37 cellular contexts compared by ENCODE assay signal in the genomic region with DNA sequence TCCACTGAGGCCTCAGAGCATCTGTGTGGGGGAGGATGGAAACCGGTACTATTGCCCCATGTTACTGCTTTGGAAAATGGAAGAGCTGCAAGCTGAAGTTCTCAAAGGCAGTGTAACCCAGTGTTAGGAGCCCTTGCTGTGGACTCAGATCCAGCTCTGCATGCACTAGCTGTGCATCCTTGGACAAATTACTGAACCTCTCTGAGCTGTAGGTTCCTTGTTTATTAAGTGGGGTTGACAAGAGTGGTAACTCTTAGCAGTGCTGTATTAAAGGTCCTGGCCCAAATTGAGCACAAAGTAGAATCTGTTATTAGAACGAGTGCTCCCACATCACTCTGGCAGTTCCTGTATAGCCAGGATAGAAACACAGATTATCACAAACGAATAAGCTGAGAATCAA.
DNase-seq lines count a peak whose midpoint lies in the region; ATAC-seq, FAIRE-seq and TF ChIP-seq lines count a peak whose summit lies in the region.
"Had no signal": no experiment of that assay in that cellular context is flagged by ENCODE, and none has a peak within 500 bp of the region (broad histone marks: within the 10 kb centered on the region; RNA-seq: fewer than 3 reads in every experiment).

No MANE protein-coding gene starts in this region.

- no peak overlapping the region for H3K27ac ChIP-seq in HEK293 (ENCODE audit: extremely low read depth, low read depth, low read length)
- H3K27ac ChIP-seq in K562 (ENCODE audit: extremely low read depth, low read depth, low read length), result no peak overlapping the region
- no peak overlapping the region for H3K27ac ChIP-seq in neural progenitor cell
- no peak overlapping the region for H3K27ac ChIP-seq in osteoblast (ENCODE audit: low read depth, low read length)
- H3K27ac ChIP-seq in body of pancreas, result no peak overlapping the region
- H3K27ac ChIP-seq in hepatocyte, result no peak overlapping the region
- H3K27ac ChIP-seq: 22Rv1; A549; BLaER1; BLaER1 treated with 17β-estradiol and CSF1 and Interleukin-3, amounts not matched to agents 10 nM and 100 nM; C4-2B had no signal

- H3K4me1 ChIP-seq in HEK293 (ENCODE audit: control insufficient read depth, insufficient read depth, low read length), result no peaks in the 10 kb centered on the region
- H3K4me1 ChIP-seq in K562 (replicated peaks in 1 of 2; ENCODE audit: control insufficient read depth in 2 of 2, insufficient read depth in 2 of 2, low read length in 2 of 2), result no peaks in the 10 kb centered on the region
- no peaks in the 10 kb centered on the region for H3K4me1 ChIP-seq in neural progenitor cell
- H3K4me1 ChIP-seq in osteoblast (ENCODE audit: insufficient read depth, low read length), result no peaks in the 10 kb centered on the region
- no peaks in the 10 kb centered on the region for H3K4me1 ChIP-seq in body of pancreas
- no peaks in the 10 kb centered on the region for H3K4me1 ChIP-seq in hepatocyte (ENCODE audit: insufficient read depth)
- H3K4me1 ChIP-seq: A549, BE2C, Caco-2 had no signal

- H3K9me3 ChIP-seq in HEK293 (ENCODE audit: control insufficient read depth, insufficient read depth, low read depth, low read length) (no peaks in the 10 kb centered on the region), K562 (replicated peaks; ENCODE audit: control insufficient read depth, insufficient read depth, low read depth, low read length) (no peaks in the 10 kb centered on the region), neural progenitor cell (ENCODE audit: low read depth) (no peaks in the 10 kb centered on the region), osteoblast (ENCODE audit: low read depth, low read length) (no peaks in the 10 kb centered on the region), body of pancreas (no peaks in the 10 kb centered on the region), hepatocyte (ENCODE audit: low read depth) (no peaks in the 10 kb centered on the region)
- H3K9me3 ChIP-seq: A549; BE2C; BLaER1; BLaER1 treated with 17β-estradiol and CSF1 and Interleukin-3, amounts not matched to agents 10 nM and 100 nM had no signal

- H3K4me2 ChIP-seq in K562 (ENCODE audit: insufficient read depth, low read length), result no peak overlapping the region
- no peak overlapping the region for H3K4me2 ChIP-seq in neural progenitor cell
- H3K4me2 ChIP-seq in osteoblast (ENCODE audit: insufficient read depth, low read length), result no peak overlapping the region
- no peak overlapping the region for H3K4me2 ChIP-seq in hepatocyte
- H3K4me2 ChIP-seq: A549, BLaER1 had no signal

- H2AFZ ChIP-seq in K562 (ENCODE audit: low read depth, low read length), result no peak overlapping the region
- no peak overlapping the region for H2AFZ ChIP-seq in neural progenitor cell (replicated peaks)
- no peak overlapping the region for H2AFZ ChIP-seq in osteoblast (ENCODE audit: low read length)
- no peak overlapping the region for H2AFZ ChIP-seq in hepatocyte

- CTCF ChIA-PET in HEK293 (lab: Yijun Ruan, JAX) (no interaction called here), K562 (lab: Yijun Ruan, JAX; ENCODE audit: low intra/inter-chr PET ratio) (no interaction called here)

- POLR2A ChIA-PET in HEK293 (lab: Yijun Ruan, JAX) (no interaction called here), K562 (lab: Yijun Ruan, JAX) (no interaction called here)

- no peak for TF ChIP-seq RAD21 in K562 (CRISPR knock-in tag; conservative IDR thresholded peaks at IDR 0.05 in 1 of 2, IDR thresholded peaks at IDR 0.05 in 1 of 2)

- intact Hi-C loops in K562 (cut with micrococcal nuclease) (no loop called here), body of pancreas (cut with DNase I) (no loop called here)

- no peak for TF ChIP-seq POLR2A in K562 (conservative IDR thresholded peaks at IDR 0.05)
- no peak for TF ChIP-seq POLR2A in body of pancreas (IDR thresholded peaks at IDR 0.05)

- no TSS peak for BruUV-seq in K562 (replicated peaks; lab: Mats Ljungman, UMichigan)

- peak overlapping the region; percentile 15 for H3K4me3 Mint-ChIP-seq in neural progenitor cell
- H3K4me3 Mint-ChIP-seq: B cell; CD14-positive monocyte; CD4-positive, alpha-beta memory T cell; CD4-positive, alpha-beta T cell; CD4-positive, CD25-positive, alpha-beta regulatory T cell; CD8-positive, alpha-beta memory T cell; CD8-positive, alpha-beta T cell had no signal

- no peaks in the 10 kb centered on the region for H3K9me3 Mint-ChIP-seq in neural progenitor cell
- H3K9me3 Mint-ChIP-seq: CD4-positive, alpha-beta memory T cell; CD4-positive, alpha-beta T cell; CD8-positive, alpha-beta memory T cell; CD8-positive, alpha-beta T cell had no signal

- H3K79me2 ChIP-seq in K562 (ENCODE audit: control insufficient read depth, insufficient read depth, low read length) (no peaks in the 10 kb centered on the region), neural progenitor cell (ENCODE audit: low read depth) (no peaks in the 10 kb centered on the region), osteoblast (ENCODE audit: insufficient read depth, low read length) (no peaks in the 10 kb centered on the region), hepatocyte (no peaks in the 10 kb centered on the region)

- in situ Hi-C loops in K562 (cut with MboI), result no loop called here

- H3K9ac ChIP-seq in K562 (ENCODE audit: insufficient read depth in 1 of 2, low read depth in 2 of 2, low read length in 2 of 2) (no peak overlapping the region), neural progenitor cell (no peak overlapping the region)
- H3K9ac ChIP-seq: BLaER1; BLaER1 treated with 17β-estradiol and CSF1 and Interleukin-3, amounts not matched to agents 10 nM and 100 nM had no signal

- peak overlapping the region; percentile 63 for H3K27ac Mint-ChIP-seq in neural progenitor cell
- H3K27ac Mint-ChIP-seq: B cell; CD14-positive monocyte; CD4-positive, alpha-beta memory T cell; CD4-positive, alpha-beta T cell; CD4-positive, CD25-positive, alpha-beta regulatory T cell; CD8-positive, alpha-beta memory T cell; CD8-positive, alpha-beta T cell had no signal

- no peak for ATAC-seq in K562
- ATAC-seq in body of pancreas, result no peak
- ATAC-seq: A549; CD8-positive, alpha-beta T cell had no signal

- WGBS in K562 (ENCODE audit: insufficient coverage, low coverage, missing lambda C conversion rate), result 7% methylated on average over 3 of the region's 3 CpGs
- 68 to 79% methylated on average over 3 of the region's 3 CpGs for WGBS in body of pancreas, 2 donors
- 85% methylated on average over 3 of the region's 3 CpGs for WGBS in hepatocyte (ENCODE audit: low lambda C conversion rate, missing lambda C conversion rate)

- H3F3A ChIP-seq in neural progenitor cell (ENCODE audit: low read depth), result no peaks in the 10 kb centered on the region

- DNase-seq in K562 (ENCODE audit: extremely low read depth in 1 of 4, low spot score in 3 of 4), result no peak
- no peak for DNase-seq in neural progenitor cell (ENCODE audit: low spot score)
- DNase-seq in osteoblast (ENCODE audit: insufficient read length, low spot score, missing footprints), result peak; percentile 26
- DNase-seq in body of pancreas, result no peak
- DNase-seq in hepatocyte (ENCODE audit: low spot score), result no peak
- no peak for DNase-seq in NCI-H128 (lab: John Stamatoyannopoulos, UW; ENCODE audit: unreplicated experiment)
- no peak for DNase-seq in NK-92 treated with Interleukin-12 subunit alpha and Interleukin-12 subunit beta, amount 100 ng/mL, for 24 hours (lab: John Stamatoyannopoulos, UW)
- DNase-seq: 8988T; ACHN; AML-193; BE2C; C1 segment of cervical spinal cord; Caco-2; Calu3; CD4-positive, alpha-beta memory T cell; CD4-positive, alpha-beta T cell; CD4-positive, CD25-positive, alpha-beta regulatory T cell; CD8-positive, alpha-beta memory T cell; CD8-positive, alpha-beta T cell; COR-L47; DMS 273 treated with DMSO at 0.1 percent for 48 hours; DMS153; DMS53; DMS79; DMS79 treated with DMSO at 0.1 percent for 48 hours; DND-41; EL had no signal

- H4K20me1 ChIP-seq in K562 (replicated peaks; ENCODE audit: control insufficient read depth, insufficient read depth, low read length), result no peaks in the 10 kb centered on the region
- no peaks in the 10 kb centered on the region for H4K20me1 ChIP-seq in neural progenitor cell (ENCODE audit: low read depth)
- no peaks in the 10 kb centered on the region for H4K20me1 ChIP-seq in osteoblast (ENCODE audit: insufficient read depth, low read length)
- no peaks in the 10 kb centered on the region for H4K20me1 ChIP-seq in hepatocyte (ENCODE audit: insufficient read depth, poor library complexity, severe bottlenecking)
- H4K20me1 ChIP-seq: BLaER1; BLaER1 treated with 17β-estradiol and CSF1 and Interleukin-3, amounts not matched to agents 10 nM and 100 nM had no signal

- TF ChIP-seq CTCF in HEK293 (tag by site-specific recombination; IDR thresholded peaks at IDR 0.05), result no peak
- no peak for TF ChIP-seq CTCF in K562 (IDR thresholded peaks at IDR 0.05 in 2 of 3, conservative IDR thresholded peaks at IDR 0.05 in 1 of 3; ENCODE audit: insufficient read depth in 2 of 3, low read depth in 1 of 3, low read length in 3 of 3)
- TF ChIP-seq CTCF in neural progenitor cell (IDR thresholded peaks at IDR 0.05), result no peak
- no peak for TF ChIP-seq CTCF in osteoblast (IDR thresholded peaks at IDR 0.05; ENCODE audit: extremely low read depth, low read depth, low read length)
- no peak for TF ChIP-seq CTCF in body of pancreas (IDR thresholded peaks at IDR 0.05)
- no peak for TF ChIP-seq CTCF in hepatocyte (IDR thresholded peaks at IDR 0.05; ENCODE audit: poor library complexity)

- FAIRE-seq in K562 (lab: Jason Lieb, UNC), result no peak
- FAIRE-seq: A204.1, A549, D721Med had no signal

- peaks cover 17% of the 10 kb centered on the region for H3K4me1 Mint-ChIP-seq in neural progenitor cell
- H3K4me1 Mint-ChIP-seq: B cell; CD8-positive, alpha-beta memory T cell had no signal

- H3K9me1 ChIP-seq in K562 (ENCODE audit: control insufficient read depth, insufficient read depth, low read length), result no peaks in the 10 kb centered on the region

- TF ChIP-seq EP300 in K562 (IDR thresholded peaks at IDR 0.05; ENCODE audit: low read length), result no peak

- no peak overlapping the region for H3K4me3 ChIP-seq in HEK293 (ENCODE audit: low read depth, low read length)
- no peak overlapping the region for H3K4me3 ChIP-seq in K562
- H3K4me3 ChIP-seq in neural progenitor cell, result no peak overlapping the region
- no peak overlapping the region for H3K4me3 ChIP-seq in osteoblast (ENCODE audit: insufficient read depth, low read length)
- H3K4me3 ChIP-seq in body of pancreas, result no peak overlapping the region
- no peak overlapping the region for H3K4me3 ChIP-seq in hepatocyte
- H3K4me3 ChIP-seq: A549; BLaER1; BLaER1 treated with 17β-estradiol and CSF1 and Interleukin-3, amounts not matched to agents 10 nM and 100 nM had no signal

- H3K36me3 ChIP-seq in HEK293 (ENCODE audit: control insufficient read depth in 2 of 2, insufficient read depth in 1 of 2, low read length in 2 of 2) (no peaks in the 10 kb centered on the region), K562 (ENCODE audit: control insufficient read depth, insufficient read depth, low read length) (no peaks in the 10 kb centered on the region), neural progenitor cell (no peaks in the 10 kb centered on the region), osteoblast (ENCODE audit: insufficient read depth, low read length) (no peaks in the 10 kb centered on the region), body of pancreas (replicated peaks in 1 of 2; ENCODE audit: insufficient read depth in 1 of 2, low read depth in 2 of 2) (no peaks in the 10 kb centered on the region), hepatocyte (replicated peaks; ENCODE audit: insufficient read depth, low read depth) (no peaks in the 10 kb centered on the region)
- H3K36me3 ChIP-seq: BE2C; BLaER1; BLaER1 treated with 17β-estradiol and CSF1 and Interleukin-3, amounts not matched to agents 10 nM and 100 nM had no signal

- H3K36me3 Mint-ChIP-seq in neural progenitor cell, result no peaks in the 10 kb centered on the region
- H3K36me3 Mint-ChIP-seq: CD14-positive monocyte; CD4-positive, alpha-beta memory T cell; CD4-positive, CD25-positive, alpha-beta regulatory T cell; CD8-positive, alpha-beta T cell had no signal

- peaks cover 4% of the 10 kb centered on the region for H3K27me3 Mint-ChIP-seq in neural progenitor cell (ENCODE audit: insufficient read depth, low read depth)
- H3K27me3 Mint-ChIP-seq: CD4-positive, alpha-beta T cell had no signal

- no peaks in the 10 kb centered on the region for H3K9me2 ChIP-seq in hepatocyte (replicated peaks; ENCODE audit: insufficient read depth)

- H3K27me3 ChIP-seq in K562 (ENCODE audit: control insufficient read depth in 2 of 2, insufficient read depth in 2 of 2, low read length in 2 of 2) (peaks cover 9 to 62% of the 10 kb centered on the region in 2 experiments; a peak in 4 of 5 replicates), neural progenitor cell (no peaks in the 10 kb centered on the region), osteoblast (ENCODE audit: insufficient read depth, low read length) (no peaks in the 10 kb centered on the region), body of pancreas (no peaks in the 10 kb centered on the region), hepatocyte (no peaks in the 10 kb centered on the region)
- H3K27me3 ChIP-seq: BE2C; BLaER1; BLaER1 treated with 17β-estradiol and CSF1 and Interleukin-3, amounts not matched to agents 10 nM and 100 nM had no signal
